In genomic region chr16:56203052-56203451, GRCh38 we compare ENCODE assay signal across 8 cellular contexts. TPM values are rescaled to one million over a fixed set of nuclear protein-coding genes. Genes with fewer than 3 reads are reported as not detected.
DNase-seq lines count a peak whose midpoint lies in the region; ATAC-seq and TF ChIP-seq lines count a peak whose summit lies in the region.

No MANE protein-coding gene starts in this region.

- no peak overlapping the region for H3K4me3 Mint-ChIP-seq in activated naive CD8-positive, alpha-beta T cell treated with anti-CD3 and anti-CD28 coated beads, Interleukin-2, amount 50 U/mL, for 24 hours
- H3K4me3 Mint-ChIP-seq in naive B cell = no peak overlapping the region

- H3K4me3 ChIP-seq in AG04450 (ENCODE audit: low read depth, low read length) = no peak overlapping the region

- ATAC-seq in GM18505 (IDR thresholded peaks at IDR 0.05; ENCODE audit: unreplicated experiment) = peak; percentile 59
- peak; percentile 46 for ATAC-seq in HG02973 (IDR thresholded peaks at IDR 0.05; ENCODE audit: unreplicated experiment)
- peak; percentile 81 for ATAC-seq in activated naive CD8-positive, alpha-beta T cell treated with anti-CD3 and anti-CD28 coated beads, Interleukin-2, amount 50 U/mL, for 24 hours
- peak; percentile 82 to 87 for ATAC-seq in naive B cell (ENCODE audit: low read depth in 2 of 2)

- H3K9me3 ChIP-seq in AG04450 (ENCODE audit: control insufficient read depth, insufficient read depth, low read length) = no peaks in the 10 kb centered on the region

- no peaks in the 10 kb centered on the region for H3K4me1 Mint-ChIP-seq in activated naive CD8-positive, alpha-beta T cell treated with anti-CD3 and anti-CD28 coated beads, Interleukin-2, amount 50 U/mL, for 24 hours
- peaks cover 0 to 19% (median 13%) of the 10 kb centered on the region in 3 donors for H3K4me1 Mint-ChIP-seq in naive B cell

- no peak overlapping the region for H3K27ac Mint-ChIP-seq in activated naive CD8-positive, alpha-beta T cell treated with anti-CD3 and anti-CD28 coated beads, Interleukin-2, amount 50 U/mL, for 24 hours
- H3K27ac Mint-ChIP-seq in naive B cell = no peak overlapping the region

- DNase-seq in AG04450 (ENCODE audit: low read depth, low spot score) (no peak), RPMI7951 (ENCODE audit: low read depth) (peak; percentile 72), naive B cell (peak; percentile 36), SK-N-DZ (ENCODE audit: low spot score) (no peak), putamen (ENCODE audit: low spot score) (no peak)
- peak; percentile 57 for DNase-seq in activated naive CD8-positive, alpha-beta T cell treated with anti-CD3 and anti-CD28 coated beads, Interleukin-2, amount 50 U/mL, for 24 hours

- H3K36me3 Mint-ChIP-seq in activated naive CD8-positive, alpha-beta T cell treated with anti-CD3 and anti-CD28 coated beads, Interleukin-2, amount 50 U/mL, for 24 hours (ENCODE audit: low read depth) = no peaks in the 10 kb centered on the region
- H3K36me3 Mint-ChIP-seq in naive B cell = no peaks in the 10 kb centered on the region

- H3K27me3 ChIP-seq in AG04450 (ENCODE audit: control insufficient read depth, insufficient read depth, low read length) = no peaks in the 10 kb centered on the region

- peaks cover 3% of the 10 kb centered on the region for H3K27me3 Mint-ChIP-seq in activated naive CD8-positive, alpha-beta T cell treated with anti-CD3 and anti-CD28 coated beads, Interleukin-2, amount 50 U/mL, for 24 hours
- peaks cover 8 to 12% (median 11%) of the 10 kb centered on the region in 3 donors for H3K27me3 Mint-ChIP-seq in naive B cell

- CTCF ChIA-PET in AG04450 (lab: Charles Lee) = no interaction called here

- peaks cover 3% of the 10 kb centered on the region for H3K9me3 Mint-ChIP-seq in activated naive CD8-positive, alpha-beta T cell treated with anti-CD3 and anti-CD28 coated beads, Interleukin-2, amount 50 U/mL, for 24 hours
- H3K9me3 Mint-ChIP-seq in naive B cell = no peaks in the 10 kb centered on the region

- TF ChIP-seq CTCF in AG04450 (IDR thresholded peaks at IDR 0.05; ENCODE audit: low read depth, low read length) = peak; percentile 17; the same call in 1 of the 2 replicates

- POLR2A ChIA-PET in AG04450 (lab: Yijun Ruan, JAX) = no interaction called here

- no peak for TF ChIP-seq POLR2A in GM18505 (IDR thresholded peaks at IDR 0.05; ENCODE audit: borderline replicate concordance, extremely low read depth, insufficient read depth, insufficient read length)

- no peak overlapping the region for H3K27ac ChIP-seq in AG04450 (ENCODE audit: low read depth, low read length)

RNA-seq across cellular contexts. Expression of gene GNAO1, which starts 11.8 kb away (rescaled TPM):
- polyA plus RNA-seq in AG04450 (2011; rRNA removed) (0.01 and 0.04 TPM in 2 replicates), naive B cell (ENCODE audit: low read depth in 6 of 6) (under 1 TPM in 2 of 6 donors, not detected in 4; 0.07 to 0.55 TPM)
- 0.22 and 0.41 TPM in 2 replicates for polyA minus RNA-seq in AG04450 (2011; rRNA and poly(A)+ RNA removed)
- 3.4 and 4.2 TPM in 2 replicates for total RNA-seq in RPMI7951 (2014; rRNA removed; shearing (Covaris generic))
- 12.0 and 12.6 TPM in 2 replicates for polyA plus RNA-seq in SK-N-DZ (2014; cell fraction: cytosol; rRNA removed)
- 8.0 and 22.4 TPM in 2 replicates for polyA plus RNA-seq in SK-N-DZ (2014; cell fraction: nucleus; rRNA removed)

Comparison
In these comparisons a context has a peak if more than half of its experiments do, and no peak if none do; other contexts are left out.
1. DNase-seq: peak in RPMI7951 (single experiment), activated naive CD8-positive, alpha-beta T cell treated with anti-CD3 and anti-CD28 coated beads, Interleukin-2, amount 50 U/mL, for 24 hours (single experiment) and naive B cell (single experiment); none in AG04450 (single experiment), SK-N-DZ (single experiment) and putamen (single experiment).
2. Peak in every context shown above with its lines, with median percentiles within 50 percentile points of each other: ATAC-seq.